In the genomic region with DNA sequence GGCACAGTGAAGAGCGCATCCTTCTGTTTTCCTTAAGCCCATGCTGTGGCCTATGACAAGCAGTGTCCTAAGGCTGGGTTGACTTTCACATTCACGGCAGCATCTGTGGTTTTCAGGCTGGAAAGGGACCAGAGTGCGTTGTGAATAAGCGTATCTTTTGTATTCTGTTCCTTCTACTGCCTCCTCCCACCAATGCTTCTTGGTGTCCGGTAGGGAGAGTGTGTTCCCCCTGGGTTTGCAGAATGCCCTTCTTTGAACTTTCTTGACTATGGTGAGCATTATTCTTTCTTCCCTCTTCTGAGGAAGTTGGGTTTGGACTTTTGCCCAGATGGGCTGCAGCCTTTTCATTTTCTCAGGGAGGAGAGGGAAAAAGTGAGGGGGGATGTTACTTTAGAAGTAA, we compare ENCODE assay signal across 12 cellular contexts.
DNase-seq lines count a peak whose midpoint lies in the region; ATAC-seq and TF ChIP-seq lines count a peak whose summit lies in the region.
"Had no signal": no experiment of that assay in that cellular context is flagged by ENCODE, and none has a peak within 500 bp of the region (broad histone marks: within the 10 kb centered on the region; RNA-seq: fewer than 3 reads in every experiment).

No MANE protein-coding gene starts in this region.

- H3K4me1 Mint-ChIP-seq in natural killer cell: no peaks in the 10 kb centered on the region

- no peaks in the 10 kb centered on the region for H4K20me1 ChIP-seq in fibroblast of lung (ENCODE audit: control insufficient read depth, extremely low read depth, insufficient read depth, low read length)

- H3K27ac ChIP-seq in fibroblast of lung (ENCODE audit: insufficient read depth, low read length): no peak overlapping the region

- H3K36me3 Mint-ChIP-seq in natural killer cell: no peaks in the 10 kb centered on the region
- H3K36me3 Mint-ChIP-seq: activated naive CD8-positive, alpha-beta T cell had no signal

- no peaks in the 10 kb centered on the region for H3K4me1 ChIP-seq in fibroblast of lung (ENCODE audit: control insufficient read depth, extremely low read depth, insufficient read depth, low read length)

- no peak overlapping the region for H3K9ac ChIP-seq in fibroblast of lung (ENCODE audit: insufficient read depth, low read length)

- ATAC-seq in HG02885 (IDR thresholded peaks at IDR 0.05; ENCODE audit: poor library complexity, unreplicated experiment): no peak
- ATAC-seq in natural killer cell: no peak
- no peak for ATAC-seq in HG02970 (IDR thresholded peaks at IDR 0.05; ENCODE audit: low FRiP score, unreplicated experiment)

- H3K4me3 Mint-ChIP-seq in natural killer cell: no peak overlapping the region
- H3K4me3 Mint-ChIP-seq: activated naive CD8-positive, alpha-beta T cell had no signal

- H3K27me3 ChIP-seq in fibroblast of lung (ENCODE audit: control insufficient read depth, insufficient read depth, low read length): no peaks in the 10 kb centered on the region

- peaks cover 6 to 16% of the 10 kb centered on the region in 2 donors for H3K27me3 Mint-ChIP-seq in natural killer cell (ENCODE audit: low read depth in 2 of 2)

- no peaks in the 10 kb centered on the region for H3K36me3 ChIP-seq in fibroblast of lung (ENCODE audit: control insufficient read depth, insufficient read depth, low read length)

- peak; percentile 95 for DNase-seq in COLO829 (ENCODE audit: low spot score)
- DNase-seq in NCI-H226: peak; percentile 24
- DNase-seq in fibroblast of lung (ENCODE audit: low read depth in 2 of 2): peak; percentile 31 to 85
- DNase-seq in non-pigmented ciliary epithelial cell (ENCODE audit: low read depth): peak; percentile 41
- DNase-seq in NCI-H1105 treated with DMSO at 0.1 percent for 48 hours (lab: John Stamatoyannopoulos, UW): no peak
- no peak for DNase-seq in natural killer cell
- DNase-seq: occipital lobe; RPMI8226; stimulated activated naive CD4-positive, alpha-beta T cell had no signal

- no peaks in the 10 kb centered on the region for H3K9me3 ChIP-seq in fibroblast of lung (ENCODE audit: control insufficient read depth, insufficient read depth, low read depth, low read length)

- H3K9me3 Mint-ChIP-seq in natural killer cell: no peaks in the 10 kb centered on the region

- intact Hi-C loops in natural killer cell (cut with micrococcal nuclease): no loop called here

- no peaks in the 10 kb centered on the region for H3K79me2 ChIP-seq in fibroblast of lung (ENCODE audit: control insufficient read depth, insufficient read depth, low read length)

- no peak overlapping the region for H3K27ac Mint-ChIP-seq in natural killer cell
- H3K27ac Mint-ChIP-seq: activated naive CD8-positive, alpha-beta T cell had no signal

- H2AFZ ChIP-seq in fibroblast of lung (ENCODE audit: low read length): no peak overlapping the region

- no peak for TF ChIP-seq CTCF in fibroblast of lung (conservative IDR thresholded peaks at IDR 0.05 in 1 of 2, IDR thresholded peaks at IDR 0.05 in 1 of 2; ENCODE audit: low read depth in 1 of 2, low read length in 2 of 2)
- no peak for TF ChIP-seq CTCF in natural killer cell (IDR thresholded peaks at IDR 0.05)

- H3K4me2 ChIP-seq in fibroblast of lung (ENCODE audit: extremely low read depth, insufficient read depth, low read length): peak overlapping the region; percentile 17

- no peak overlapping the region for H3K4me3 ChIP-seq in fibroblast of lung (replicated peaks in 1 of 4; ENCODE audit: control extremely low read depth in 1 of 4, insufficient read depth in 1 of 4, low read depth in 3 of 4, low read length in 4 of 4)

Comparison
In these comparisons a context has a peak if more than half of its experiments do, and no peak if none do; other contexts are left out.
1. DNase-seq: peak in COLO829 (single experiment), NCI-H226 (single experiment), fibroblast of lung (2 of 2) and non-pigmented ciliary epithelial cell (single experiment); none in NCI-H1105 treated with DMSO at 0.1 percent for 48 hours (single experiment) and natural killer cell (single experiment).